ENCODE assay signal across 8 cellular contexts in genomic region chr6:26205161-26205624, GRCh38.
DNase-seq lines count a peak whose midpoint lies in the region; ATAC-seq and TF ChIP-seq lines count a peak whose summit lies in the region.

No MANE protein-coding gene starts in this region.

- peak overlapping the region; percentile 94 for H2AFZ ChIP-seq in GM23248

- H3K9me3 ChIP-seq in GM23248 (ENCODE audit: low read depth) (no peaks in the 10 kb centered on the region), adrenal gland (replicated peaks in 1 of 3) (no peaks in the 10 kb centered on the region), right atrium auricular region (no peaks in the 10 kb centered on the region)

- intact Hi-C loops in adrenal gland (cut with DNase I): no loop called here

- in situ Hi-C loops in GM23248 (cut with MboI): no loop called here

- peak overlapping the region; percentile 89 for H3K9ac ChIP-seq in GM23248

- H3K36me3 ChIP-seq in GM23248 (ENCODE audit: low read depth) (no peaks in the 10 kb centered on the region), adrenal gland (replicated peaks in 1 of 2) (no peaks in the 10 kb centered on the region), right atrium auricular region (no peaks in the 10 kb centered on the region)

- ATAC-seq in GM18505 (IDR thresholded peaks at IDR 0.05; ENCODE audit: unreplicated experiment): no peak

- H3K4me1 ChIP-seq in GM23248 (ENCODE audit: insufficient read depth) (0 out of 2 replicates have a peak, but pooled peaks cover 8% of the 10 kb centered on the region), adrenal gland (replicated peaks in 1 of 2) (peaks cover 5 to 8% of the 10 kb centered on the region in 2 donors), right atrium auricular region (peaks cover 0 to 16% of the 10 kb centered on the region in 2 donors)

- no peaks in the 10 kb centered on the region for H3K79me2 ChIP-seq in GM23248 (ENCODE audit: insufficient read depth)

- TF ChIP-seq POLR2A in adrenal gland (IDR thresholded peaks at IDR 0.05) (peak; percentile 30 to 69), GM18505 (IDR thresholded peaks at IDR 0.05; ENCODE audit: borderline replicate concordance, extremely low read depth, insufficient read depth, insufficient read length) (no peak)

- H3K27ac ChIP-seq in GM23248 (peak overlapping the region; percentile 95), adrenal gland (peak overlapping the region; percentile 71 to 98 (median 97)), right atrium auricular region (peak overlapping the region; percentile 94 to 98)

- 17 to 22% methylated on average over 18 of the region's 18 CpGs for WGBS in GM23248 (ENCODE audit: low coverage in 1 of 2, low lambda C conversion rate in 2 of 2, missing lambda C conversion rate in 2 of 2), 2 experiments
- 0 to 1% (median 1%) methylated on average over 18 of the region's 18 CpGs for WGBS in adrenal gland, 4 donors

- no peaks in the 10 kb centered on the region for H3K9me2 ChIP-seq in GM23248 (ENCODE audit: insufficient read depth)

- H3K4me3 ChIP-seq in GM23248 (peak overlapping the region; percentile 84), adrenal gland (peak overlapping the region in 3 of 4 donors; percentile 54 to 74 (median 62)), right atrium auricular region (peak overlapping the region; percentile 69 to 71)

- peak; percentile 82 for DNase-seq in DMS 273 treated with DMSO at 0.1 percent for 48 hours (lab: John Stamatoyannopoulos, UW)
- DNase-seq in GM23248: peak; percentile 72
- peak; percentile 44 for DNase-seq in NCI-H1092 treated with DMSO at 0.1 percent for 48 hours (lab: John Stamatoyannopoulos, UW)
- DNase-seq in SKM-1 treated with dmso at 0.1 percent for 144 hours (lab: John Stamatoyannopoulos, UW; ENCODE audit: unreplicated experiment): peak; percentile 81
- peak; percentile 82 to 95 (median 87) for DNase-seq in adrenal gland
- peak; percentile 88 for DNase-seq in right atrium auricular region (ENCODE audit: low spot score)
- peak; percentile 82 for DNase-seq in putamen (ENCODE audit: low spot score)

- TF ChIP-seq CTCF in adrenal gland (IDR thresholded peaks at IDR 0.05) (no peak), right atrium auricular region (IDR thresholded peaks at IDR 0.05) (no peak)

- no peaks in the 10 kb centered on the region for H4K20me1 ChIP-seq in GM23248 (ENCODE audit: insufficient read depth)

- H3F3A ChIP-seq in GM23248 (ENCODE audit: insufficient read depth): peaks cover 27% of the 10 kb centered on the region

- H3K4me2 ChIP-seq in GM23248 (ENCODE audit: unreplicated experiment): peak overlapping the region; percentile 90

- H3K27me3 ChIP-seq in GM23248 (replicated peaks; ENCODE audit: insufficient read depth) (no peaks in the 10 kb centered on the region), adrenal gland (no peaks in the 10 kb centered on the region), right atrium auricular region (no peaks in the 10 kb centered on the region)
